9 cellular contexts compared by ENCODE assay signal in genomic region chr11:96339704-96340554, GRCh38. TPM values are rescaled to one million over a fixed set of nuclear protein-coding genes. Genes with fewer than 3 reads are reported as not detected.
DNase-seq lines count a peak whose midpoint lies in the region; ATAC-seq and TF ChIP-seq lines count a peak whose summit lies in the region.
"Had no signal": no experiment of that assay in that cellular context is flagged by ENCODE, and none has a peak within 500 bp of the region (broad histone marks: within the 10 kb centered on the region; RNA-seq: fewer than 3 reads in every experiment).

No MANE protein-coding gene starts in this region.

- H3K4me3 Mint-ChIP-seq in activated CD4-positive, alpha-beta memory T cell treated with anti-CD3 and anti-CD28 coated beads for 36 hours = peak overlapping the region; percentile 86

- ATAC-seq in GM19351 (IDR thresholded peaks at IDR 0.05; ENCODE audit: unreplicated experiment) = no peak
- ATAC-seq: HCT116 had no signal

- H3K27me3 Mint-ChIP-seq in activated CD4-positive, alpha-beta memory T cell treated with anti-CD3 and anti-CD28 coated beads for 36 hours = no peaks in the 10 kb centered on the region

- H3K4me3 ChIP-seq in foreskin fibroblast (ENCODE audit: low read depth in 1 of 2, low read length in 2 of 2) = peak overlapping the region; percentile 86 to 95
- H3K4me3 ChIP-seq in skeletal muscle cell (ENCODE audit: low read depth, low read length) = peak overlapping the region; percentile 71

- no peak for TF ChIP-seq CTCF in foreskin fibroblast (IDR thresholded peaks at IDR 0.05; ENCODE audit: low read depth, low read length)

- DNase-seq in GM03348 (ENCODE audit: low spot score) (peak; percentile 33), foreskin fibroblast (peak in 1 of 2 donors; percentile 56), skeletal muscle cell (ENCODE audit: low read depth) (no peak), NCI-H446 treated with DMSO at 0.1 percent for 48 hours (lab: John Stamatoyannopoulos, UW) (no peak), mucosa of gallbladder (ENCODE audit: low spot score) (no peak), DMS79 (lab: John Stamatoyannopoulos, UW) (no peak)
- DNase-seq in activated CD4-positive, alpha-beta memory T cell treated with anti-CD3 and anti-CD28 coated beads for 36 hours = no peak

- POLR2A ChIA-PET in activated CD4-positive, alpha-beta memory T cell treated with anti-CD3 and anti-CD28 coated beads for 36 hours (lab: Charles Lee) = interaction anchor here (1.0 to 4.1 kb wide), 10 partner anchors 10 to 278 kb away, joined by 3 to 28 read pairs (median 6); partner anchors contain the start of genes CCDC82 and JRKL

- H3K27ac Mint-ChIP-seq in activated CD4-positive, alpha-beta memory T cell treated with anti-CD3 and anti-CD28 coated beads for 36 hours = peak overlapping the region; percentile 95

- H3K36me3 Mint-ChIP-seq in activated CD4-positive, alpha-beta memory T cell treated with anti-CD3 and anti-CD28 coated beads for 36 hours = peaks cover 42% of the 10 kb centered on the region

- intact Hi-C loops in activated CD4-positive, alpha-beta memory T cell treated with anti-CD3 and anti-CD28 coated beads for 36 hours (cut with micrococcal nuclease) = loop anchor here (2.0 to 5.0 kb wide), 2 partner anchors 47 to 1188 kb away; no protein-coding TSS in a partner anchor

- H3K4me1 Mint-ChIP-seq in activated CD4-positive, alpha-beta memory T cell treated with anti-CD3 and anti-CD28 coated beads for 36 hours (ENCODE audit: low read depth) = peaks cover 52% of the 10 kb centered on the region

- H3K9me3 Mint-ChIP-seq in activated CD4-positive, alpha-beta memory T cell treated with anti-CD3 and anti-CD28 coated beads for 36 hours = peaks cover 1% of the 10 kb centered on the region

- CTCF ChIA-PET in activated CD4-positive, alpha-beta memory T cell treated with anti-CD3 and anti-CD28 coated beads for 36 hours (lab: Charles Lee) = interaction anchor here (0.8 to 7.6 kb wide), 16 partner anchors 8 to 504 kb away, joined by 3 to 93 read pairs (median 4); no protein-coding TSS in a partner anchor

RNA-seq across cellular contexts. Expression of gene MAML2, which starts 3.1 kb away (rescaled TPM):
- total RNA-seq in activated CD4-positive, alpha-beta memory T cell treated with anti-CD3 and anti-CD28 coated beads for 36 hours = 10 to 100 TPM; 24.2 TPM
- total RNA-seq in mucosa of gallbladder = 14.3 TPM

RNA-seq across cellular contexts. Expression of gene CCDC82, which starts 49.8 kb away (rescaled TPM):
- 10 to 100 TPM; 30.6 to 35.3 TPM for total RNA-seq in activated CD4-positive, alpha-beta memory T cell treated with anti-CD3 and anti-CD28 coated beads for 36 hours
- 19.6 TPM for total RNA-seq in mucosa of gallbladder

RNA-seq across cellular contexts. Expression of gene JRKL, which starts 49.9 kb away (rescaled TPM):
- total RNA-seq in activated CD4-positive, alpha-beta memory T cell treated with anti-CD3 and anti-CD28 coated beads for 36 hours = 10 to 100 TPM; 13.7 to 15.4 TPM
- 12.9 TPM for total RNA-seq in mucosa of gallbladder
